Comparison of ENCODE assay signal across 24 cellular contexts in the genomic region with DNA sequence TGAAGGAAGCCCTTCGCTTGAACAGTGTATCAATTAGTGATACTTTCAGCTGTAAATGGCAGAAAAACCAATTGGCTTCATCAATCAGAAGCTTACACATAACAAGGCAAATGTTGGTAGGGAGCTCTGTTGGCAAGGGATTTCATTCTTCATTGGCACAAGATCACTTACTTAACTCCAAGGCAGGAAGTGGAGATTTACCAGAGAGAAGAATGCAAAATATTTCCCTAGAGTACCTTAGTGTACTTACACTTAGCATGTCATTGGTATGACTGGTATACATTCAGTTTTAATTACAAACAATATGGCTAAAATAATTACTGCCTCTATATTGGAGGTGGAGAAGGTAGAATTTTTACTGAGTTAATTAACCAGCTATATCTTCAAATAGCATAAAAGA.
"Had no signal": no experiment of that assay in that cellular context is flagged by ENCODE, and none has a peak within 500 bp of the region (broad histone marks: within the 10 kb centered on the region; RNA-seq: fewer than 3 reads in every experiment).

No MANE protein-coding gene starts in this region.

- H3K4me1 Mint-ChIP-seq: endodermal cell; naive thymus-derived CD8-positive, alpha-beta T cell; nephron progenitor cell; stimulated activated naive B cell treated with anti-CD40 and anti-IgM and Interleukin-4, amounts not matched to agents 10 μg/mL and 1 μg/mL and 100 μg/mL, for 72 hours had no signal

- H3K4me1 ChIP-seq: colonic mucosa, gastrocnemius medialis, psoas muscle, right lobe of liver, tibial nerve, upper lobe of left lung had no signal

- H3K36me3 ChIP-seq: colonic mucosa, gastrocnemius medialis, ovary, right lobe of liver, thoracic aorta, tibial nerve, upper lobe of left lung had no signal

- ATAC-seq: esophagus mucosa; gastrocnemius medialis; naive thymus-derived CD8-positive, alpha-beta T cell; psoas muscle; right lobe of liver; stimulated activated naive B cell treated with anti-CD40 and anti-IgM and Interleukin-4, amounts not matched to agents 10 μg/mL and 1 μg/mL and 100 μg/mL, for 72 hours had no signal

- H3K4me3 ChIP-seq: colonic mucosa, gastrocnemius medialis, ovary, psoas muscle, right lobe of liver, thoracic aorta, tibial nerve, upper lobe of left lung had no signal

- H3K27me3 ChIP-seq: colonic mucosa, gastrocnemius medialis, ovary, right lobe of liver, tibial nerve, upper lobe of left lung had no signal

- H3K27ac ChIP-seq: colonic mucosa, epithelial cell of prostate, gastrocnemius medialis, ovary, psoas muscle, right lobe of liver, thoracic aorta, tibial nerve, upper lobe of left lung had no signal

- H3K27ac Mint-ChIP-seq: dendritic cell treated with granulocyte-macrophage colony-stimulating factor and Interleukin-4, amounts not matched to agents 40 ng/mL and 50 ng/mL, for 4 days; endodermal cell; naive thymus-derived CD8-positive, alpha-beta T cell; nephron progenitor cell; stimulated activated naive B cell treated with anti-CD40 and anti-IgM and Interleukin-4, amounts not matched to agents 10 μg/mL and 1 μg/mL and 100 μg/mL, for 72 hours; stimulated activated naive CD8-positive, alpha-beta T cell treated with anti-CD3 and anti-CD28 coated beads, Interleukin-15, Interleukin-2, amounts not matched to agents 100 ng/mL and 50 ng/mL, for 24 hours had no signal

- H3K27me3 Mint-ChIP-seq: dendritic cell treated with granulocyte-macrophage colony-stimulating factor and Interleukin-4, amounts not matched to agents 40 ng/mL and 50 ng/mL, for 4 days; naive thymus-derived CD8-positive, alpha-beta T cell; stimulated activated naive B cell treated with anti-CD40 and anti-IgM and Interleukin-4, amounts not matched to agents 10 μg/mL and 1 μg/mL and 100 μg/mL, for 72 hours; stimulated activated naive CD8-positive, alpha-beta T cell treated with anti-CD3 and anti-CD28 coated beads, Interleukin-15, Interleukin-2, amounts not matched to agents 100 ng/mL and 50 ng/mL, for 24 hours had no signal

- DNase-seq: colonic mucosa; effector CD8-positive, alpha-beta T cell; endodermal cell; foreskin fibroblast; gastrocnemius medialis; head of caudate nucleus; naive thymus-derived CD8-positive, alpha-beta T cell; nephron progenitor cell; nucleus accumbens; ovary; posterior cingulate gyrus; psoas muscle; right lobe of liver; small intestine; stimulated activated CD4-positive, alpha-beta T cell treated with anti-CD3 and anti-CD28 coated beads, Interleukin-15, amount 100 ng/mL, for 24 hours; stimulated activated CD4-positive, alpha-beta T cell treated with anti-CD3 and anti-CD28 coated beads, Interleukin-2, amount 100 ng/mL, for 48 hours; stimulated activated naive B cell treated with anti-CD40 and anti-IgM and Interleukin-4, amounts not matched to agents 10 μg/mL and 1 μg/mL and 100 μg/mL, for 72 hours; upper lobe of left lung had no signal

- H3K9me3 Mint-ChIP-seq: dendritic cell treated with granulocyte-macrophage colony-stimulating factor and Interleukin-4, amounts not matched to agents 40 ng/mL and 50 ng/mL, for 4 days; endodermal cell; nephron progenitor cell; stimulated activated naive CD8-positive, alpha-beta T cell treated with anti-CD3 and anti-CD28 coated beads, Interleukin-15, Interleukin-2, amounts not matched to agents 100 ng/mL and 50 ng/mL, for 24 hours had no signal

- H3K4me3 Mint-ChIP-seq: dendritic cell treated with granulocyte-macrophage colony-stimulating factor and Interleukin-4, amounts not matched to agents 40 ng/mL and 50 ng/mL, for 4 days; endodermal cell; naive thymus-derived CD8-positive, alpha-beta T cell; nephron progenitor cell; stimulated activated naive B cell treated with anti-CD40 and anti-IgM and Interleukin-4, amounts not matched to agents 10 μg/mL and 1 μg/mL and 100 μg/mL, for 72 hours; stimulated activated naive CD8-positive, alpha-beta T cell treated with anti-CD3 and anti-CD28 coated beads, Interleukin-15, Interleukin-2, amounts not matched to agents 100 ng/mL and 50 ng/mL, for 24 hours had no signal

- H3K9me3 ChIP-seq: colonic mucosa, gastrocnemius medialis, ovary, right lobe of liver, thoracic aorta, tibial nerve, upper lobe of left lung had no signal

- H3K36me3 Mint-ChIP-seq: naive thymus-derived CD8-positive, alpha-beta T cell; stimulated activated naive B cell treated with anti-CD40 and anti-IgM and Interleukin-4, amounts not matched to agents 10 μg/mL and 1 μg/mL and 100 μg/mL, for 72 hours had no signal
